ENCODE assay signal across 22 cellular contexts in genomic region chr1:12650001-12650421, GRCh38. TPM values are rescaled to one million over a fixed set of nuclear protein-coding genes. Genes with fewer than 3 reads are reported as not detected.
DNase-seq lines count a peak whose midpoint lies in the region; ATAC-seq and TF ChIP-seq lines count a peak whose summit lies in the region.
"Had no signal": no experiment of that assay in that cellular context is flagged by ENCODE, and none has a peak within 500 bp of the region (broad histone marks: within the 10 kb centered on the region; RNA-seq: fewer than 3 reads in every experiment).

No MANE protein-coding gene starts in this region.

- H3K4me3 ChIP-seq in fibroblast of pulmonary artery (replicated peaks; ENCODE audit: low read depth, low read length), result no peak overlapping the region
- H3K4me3 ChIP-seq: BLaER1, cardiac muscle cell, lung, sigmoid colon, suprapubic skin had no signal

- DNase-seq in EL (peak; percentile 24), amniotic epithelial cell (ENCODE audit: low read depth) (peak; percentile 85), fibroblast of pulmonary artery (ENCODE audit: low read depth) (peak; percentile 54), osteocyte (ENCODE audit: extremely low spot score, unreplicated experiment) (no peak), C1 segment of cervical spinal cord (lab: John Stamatoyannopoulos, UW) (no peak), NCI-H1694 (lab: John Stamatoyannopoulos, UW) (no peak), anterior cingulate cortex (lab: John Stamatoyannopoulos, UW) (no peak), sciatic nerve (ENCODE audit: low spot score) (no peak)
- DNase-seq: activated naive CD4-positive, alpha-beta T cell treated with anti-CD3 and anti-CD28 coated beads, Interleukin-2, amount 10 ng/mL, durations not matched to agents 7 days and 5 days; DMS153; effector CD8-positive, alpha-beta T cell; foreskin melanocyte; natural killer cell; NCI-H748 treated with DMSO at 0.1 percent for 48 hours; stimulated activated CD4-positive, alpha-beta T cell treated with anti-CD3 and anti-CD28 coated beads, Interleukin-2, amount 100 ng/mL, for 48 hours had no signal

- peaks cover 19% of the 10 kb centered on the region for H3K4me1 Mint-ChIP-seq in osteocyte (ENCODE audit: unreplicated experiment)
- H3K4me1 Mint-ChIP-seq: activated naive CD4-positive, alpha-beta T cell treated with anti-CD3 and anti-CD28 coated beads, Interleukin-2, amount 10 ng/mL, durations not matched to agents 7 days and 5 days; IgD-negative memory B cell had no signal

- H3K27me3 Mint-ChIP-seq in osteocyte (ENCODE audit: unreplicated experiment), result peaks cover 4% of the 10 kb centered on the region

- peak overlapping the region; percentile 47 for H3K27ac Mint-ChIP-seq in osteocyte (ENCODE audit: unreplicated experiment)
- H3K27ac Mint-ChIP-seq: activated naive CD4-positive, alpha-beta T cell treated with anti-CD3 and anti-CD28 coated beads, Interleukin-2, amount 10 ng/mL, durations not matched to agents 7 days and 5 days; IgD-negative memory B cell had no signal

- H3K36me3 Mint-ChIP-seq in osteocyte (ENCODE audit: unreplicated experiment), result no peaks in the 10 kb centered on the region
- H3K36me3 Mint-ChIP-seq: activated naive CD4-positive, alpha-beta T cell treated with anti-CD3 and anti-CD28 coated beads, Interleukin-2, amount 10 ng/mL, durations not matched to agents 7 days and 5 days; IgD-negative memory B cell; natural killer cell had no signal

- no peaks in the 10 kb centered on the region for H3K9me3 Mint-ChIP-seq in osteocyte (ENCODE audit: unreplicated experiment)
- H3K9me3 Mint-ChIP-seq: activated naive CD4-positive, alpha-beta T cell treated with anti-CD3 and anti-CD28 coated beads, Interleukin-2, amount 10 ng/mL, durations not matched to agents 7 days and 5 days; natural killer cell had no signal

- TF ChIP-seq CTCF in fibroblast of pulmonary artery (IDR thresholded peaks at IDR 0.05; ENCODE audit: low read length, missing control alignments) (no peak), osteocyte (IDR thresholded peaks at IDR 0.05) (no peak)

- intact Hi-C loops in sciatic nerve (cut with DNase I), result no loop called here

- no peak overlapping the region for H3K4me3 Mint-ChIP-seq in osteocyte (ENCODE audit: unreplicated experiment)
- H3K4me3 Mint-ChIP-seq: activated naive CD4-positive, alpha-beta T cell treated with anti-CD3 and anti-CD28 coated beads, Interleukin-2, amount 10 ng/mL, durations not matched to agents 7 days and 5 days; IgD-negative memory B cell; natural killer cell had no signal

- no peak for ATAC-seq in sciatic nerve
- ATAC-seq: natural killer cell, Panc1 had no signal

RNA-seq across cellular contexts. Expression of gene AADACL4, which starts 6.1 kb away (rescaled TPM):
- total RNA-seq in osteocyte, result not detected in 2 replicates
- not detected for total RNA-seq in sciatic nerve
- total RNA-seq: cardiac muscle cell, lung, natural killer cell, sigmoid colon, suprapubic skin had no signal

RNA-seq across cellular contexts. Expression of gene DHRS3, which starts 32.0 kb away (rescaled TPM):
- total RNA-seq in osteocyte (52.5 and 55.3 TPM in 2 replicates), sciatic nerve (271 TPM)

Comparison
In these comparisons a context has a peak if more than half of its experiments do, and no peak if none do; other contexts are left out.
1. DNase-seq: peak in EL (single experiment), amniotic epithelial cell (single experiment) and fibroblast of pulmonary artery (single experiment); none in osteocyte (single experiment), C1 segment of cervical spinal cord (0 of 14), NCI-H1694 (single experiment), anterior cingulate cortex (0 of 58) and sciatic nerve (single experiment).